ENCODE assay signal across 9 cellular contexts in the genomic region with DNA sequence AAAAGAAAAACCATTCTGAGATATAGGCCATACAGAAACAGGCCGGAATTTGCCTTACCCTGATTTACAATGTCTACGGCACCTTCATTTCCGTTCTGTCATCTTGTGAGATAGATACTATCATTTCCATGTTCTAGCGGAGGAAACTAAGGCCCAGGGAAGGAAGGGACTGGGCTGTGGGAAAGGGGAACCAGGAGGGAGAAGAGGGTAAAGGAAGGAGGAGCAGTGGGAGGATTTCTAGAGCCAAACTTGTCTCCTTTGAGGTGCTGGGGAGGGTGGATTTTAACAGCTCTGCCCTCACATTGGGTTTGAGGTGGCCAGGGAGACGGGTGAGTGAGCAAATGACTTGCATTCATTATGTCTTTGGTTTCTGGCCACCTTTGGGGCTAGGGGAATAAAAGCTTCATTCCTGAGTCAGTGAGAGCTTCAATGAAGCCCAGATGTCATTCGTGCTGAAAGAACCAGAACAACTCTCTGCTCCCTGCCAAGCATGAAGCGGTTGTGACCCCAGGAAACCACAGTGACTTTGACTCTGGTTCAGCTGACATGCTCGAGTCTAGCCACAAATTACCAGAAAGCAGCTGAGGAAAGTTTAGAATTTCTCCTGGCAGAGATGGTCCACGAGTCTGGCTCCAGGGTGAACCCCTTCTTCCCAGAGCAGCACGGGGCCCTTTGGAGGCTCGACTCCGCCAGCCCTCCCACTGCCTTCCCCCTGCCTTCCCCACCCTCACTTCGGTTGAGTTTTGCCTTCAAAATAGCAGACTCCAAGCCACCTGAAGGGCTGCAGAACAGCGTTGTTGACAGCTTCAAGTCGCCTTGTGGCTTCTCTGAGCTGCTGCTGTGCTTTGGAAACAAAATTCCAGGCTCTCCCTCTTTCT. TPM values are rescaled to one million over a fixed set of nuclear protein-coding genes. Genes with fewer than 3 reads are reported as not detected.
DNase-seq lines count a peak whose midpoint lies in the region; ATAC-seq and TF ChIP-seq lines count a peak whose summit lies in the region.
"Had no signal": no experiment of that assay in that cellular context is flagged by ENCODE, and none has a peak within 500 bp of the region (broad histone marks: within the 10 kb centered on the region; RNA-seq: fewer than 3 reads in every experiment).

No MANE protein-coding gene starts in this region.

- no peak for TF ChIP-seq POLR2A in erythroblast (IDR thresholded peaks at IDR 0.05; ENCODE audit: low read length)

- H3K4me3 ChIP-seq in brain microvascular endothelial cell (ENCODE audit: low read depth, low read length) = no peak overlapping the region
- H3K4me3 ChIP-seq: pancreas had no signal

- H3K27ac ChIP-seq in brain microvascular endothelial cell = no peak overlapping the region
- H3K27ac ChIP-seq: pancreas had no signal

- peak; percentile 66 for DNase-seq in HS-5 (ENCODE audit: low read depth)
- DNase-seq in brain microvascular endothelial cell = peak; percentile 87
- peak; percentile 92 for DNase-seq in renal cortical epithelial cell (ENCODE audit: low read depth)
- no peak for DNase-seq in HK-2 (ENCODE audit: unreplicated experiment)
- no peak for DNase-seq in erythroblast (lab: John Stamatoyannopoulos, UW)
- DNase-seq in DMS114 treated with DMSO at 0.1 percent for 48 hours (lab: John Stamatoyannopoulos, UW; ENCODE audit: unreplicated experiment) = no peak
- no peak for DNase-seq in NCI-H1417 (lab: John Stamatoyannopoulos, UW)

- no peak for TF ChIP-seq CTCF in brain microvascular endothelial cell (IDR thresholded peaks at IDR 0.05; ENCODE audit: low read depth, low read length, missing control alignments)

- ATAC-seq in GM19372 (IDR thresholded peaks at IDR 0.05; ENCODE audit: low read depth, unreplicated experiment) = peak; percentile 80

- no peaks in the 10 kb centered on the region for H3K36me3 ChIP-seq in brain microvascular endothelial cell (replicated peaks)
- H3K36me3 ChIP-seq: pancreas had no signal

- H3K27me3 ChIP-seq in brain microvascular endothelial cell (replicated peaks) = no peaks in the 10 kb centered on the region
- H3K27me3 ChIP-seq: pancreas had no signal

- in situ Hi-C loops in brain microvascular endothelial cell (cut with HindIII; ENCODE audit: low pct_ligation_motif_present, low sequenced_read_pairs) = no loop called here

RNA-seq across cellular contexts. Expression of gene ACTG2, which starts 3.8 kb away (rescaled TPM):
- total RNA-seq in renal cortical epithelial cell = 0.15 TPM in 1 of 2 replicates, not detected in the other

RNA-seq across cellular contexts. Expression of gene DGUOK, which starts 30.1 kb away (rescaled TPM):
- 26.9 and 71.4 TPM in 2 replicates for total RNA-seq in renal cortical epithelial cell

Comparison
In these comparisons a context has a peak if more than half of its experiments do, and no peak if none do; other contexts are left out.
1. DNase-seq: peak in HS-5 (single experiment), brain microvascular endothelial cell (single experiment) and renal cortical epithelial cell (single experiment); none in HK-2 (single experiment), erythroblast (0 of 2), DMS114 treated with DMSO at 0.1 percent for 48 hours (single experiment) and NCI-H1417 (0 of 3).